1 cellular context compared by ENCODE assay signal in the genomic region with DNA sequence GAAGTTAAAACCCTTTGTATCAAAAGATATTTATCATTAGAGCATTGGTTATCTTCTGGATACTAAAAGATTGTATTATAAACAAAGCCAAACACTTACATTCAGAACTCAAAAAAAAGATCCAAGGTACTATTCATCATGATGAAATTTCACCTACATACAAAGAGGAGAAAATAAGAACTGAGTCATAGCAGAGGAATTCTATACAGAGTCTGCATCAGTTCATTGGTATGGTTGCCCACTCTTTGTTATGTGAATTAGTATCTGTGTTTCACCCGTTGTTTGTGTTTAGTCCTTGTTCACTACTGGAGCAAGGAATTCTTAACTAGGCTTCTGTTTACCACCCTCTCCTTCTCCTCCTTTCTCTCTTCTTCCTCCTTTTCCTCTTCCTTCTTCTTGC.
TF ChIP-seq lines count a peak whose summit lies in the region.

No MANE protein-coding gene starts in this region.

TF ChIP-seq in WTC11, 78 proteins besides CTCF, POLR2A, EP300 and RAD21 (continued from another document):
- TF ChIP-seq, protein P1, sequence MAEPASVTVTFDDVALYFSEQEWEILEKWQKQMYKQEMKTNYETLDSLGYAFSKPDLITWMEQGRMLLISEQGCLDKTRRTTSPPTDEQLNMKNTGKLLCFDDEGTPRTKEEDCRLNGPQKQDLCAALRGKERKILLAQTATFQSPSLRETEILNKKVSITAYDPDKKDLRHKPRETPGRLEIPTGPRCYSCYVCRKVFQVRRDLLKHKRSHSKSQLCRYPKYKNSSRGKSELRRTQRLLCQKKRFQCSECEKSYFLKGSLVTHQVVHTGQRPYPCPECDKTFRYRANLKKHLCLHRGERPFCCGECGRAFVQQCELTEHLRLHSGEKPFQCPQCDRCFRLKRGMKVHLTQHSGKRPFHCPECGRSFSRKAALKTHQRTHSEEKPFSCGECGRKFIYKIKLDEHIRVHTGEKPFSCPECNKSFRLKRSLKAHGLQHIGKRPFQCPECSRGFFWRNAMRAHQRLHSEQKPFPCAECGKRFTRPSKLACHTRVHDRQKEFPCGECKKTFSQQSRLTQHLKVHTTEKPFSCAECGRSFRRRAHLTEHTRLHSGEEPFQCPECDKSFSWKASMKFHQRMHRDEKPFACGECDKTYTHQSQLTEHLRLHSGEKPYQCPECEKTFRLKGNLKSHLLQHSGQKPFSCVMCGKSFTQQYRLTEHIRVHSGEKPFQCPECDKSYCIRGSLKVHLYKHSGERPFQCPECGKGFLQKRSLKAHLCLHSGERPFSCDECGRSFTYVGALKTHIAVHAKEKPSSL (CRISPR knock-in tag; conservative IDR thresholded peaks at IDR 0.05), result no peak
- no peak for TF ChIP-seq USF1 (CRISPR knock-in tag; IDR thresholded peaks at IDR 0.05)
- no peak for TF ChIP-seq ZNF219 (CRISPR knock-in tag; IDR thresholded peaks at IDR 0.05; ENCODE audit: borderline replicate concordance)
- TF ChIP-seq TCF7 (CRISPR knock-in tag; IDR thresholded peaks at IDR 0.05; ENCODE audit: low read depth), result no peak
- TF ChIP-seq, protein P2, sequence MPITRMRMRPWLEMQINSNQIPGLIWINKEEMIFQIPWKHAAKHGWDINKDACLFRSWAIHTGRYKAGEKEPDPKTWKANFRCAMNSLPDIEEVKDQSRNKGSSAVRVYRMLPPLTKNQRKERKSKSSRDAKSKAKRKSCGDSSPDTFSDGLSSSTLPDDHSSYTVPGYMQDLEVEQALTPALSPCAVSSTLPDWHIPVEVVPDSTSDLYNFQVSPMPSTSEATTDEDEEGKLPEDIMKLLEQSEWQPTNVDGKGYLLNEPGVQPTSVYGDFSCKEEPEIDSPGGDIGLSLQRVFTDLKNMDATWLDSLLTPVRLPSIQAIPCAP (CRISPR knock-in tag; IDR thresholded peaks at IDR 0.05), result no peak
- TF ChIP-seq, protein P3, sequence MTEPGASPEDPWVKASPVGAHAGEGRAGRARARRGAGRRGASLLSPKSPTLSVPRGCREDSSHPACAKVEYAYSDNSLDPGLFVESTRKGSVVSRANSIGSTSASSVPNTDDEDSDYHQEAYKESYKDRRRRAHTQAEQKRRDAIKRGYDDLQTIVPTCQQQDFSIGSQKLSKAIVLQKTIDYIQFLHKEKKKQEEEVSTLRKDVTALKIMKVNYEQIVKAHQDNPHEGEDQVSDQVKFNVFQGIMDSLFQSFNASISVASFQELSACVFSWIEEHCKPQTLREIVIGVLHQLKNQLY (CRISPR knock-in tag; IDR thresholded peaks at IDR 0.05), result no peak
- TF ChIP-seq ZNF138 (CRISPR knock-in tag; conservative IDR thresholded peaks at IDR 0.05), result no peak
